In genomic region chr12:57736743-57737466, GRCh38 we compare ENCODE assay signal across 11 cellular contexts. TPM values are rescaled to one million over a fixed set of nuclear protein-coding genes. Genes with fewer than 3 reads are reported as not detected.
A peak's percentile ranks its signal among the peaks of the same experiment; 100 is the strongest.
DNase-seq lines count a peak whose midpoint lies in the region; ATAC-seq, FAIRE-seq and TF ChIP-seq lines count a peak whose summit lies in the region.
"Had no signal": no experiment of that assay in that cellular context is flagged by ENCODE, and none has a peak within 500 bp of the region (broad histone marks: within the 10 kb centered on the region; RNA-seq: fewer than 3 reads in every experiment).

No MANE protein-coding gene starts in this region.

- H3K36me3 Mint-ChIP-seq in T-helper 17 cell (ENCODE audit: low read depth), result peaks cover 9% of the 10 kb centered on the region

- H3K27ac Mint-ChIP-seq in T-helper 17 cell, result peak overlapping the region; percentile 91
- H3K27ac Mint-ChIP-seq: activated T-helper 2 cell treated with anti-CD3 and anti-CD28 coated beads, Interferon-gamma antibody, Interleukin-2, Interleukin-4, amounts not matched to agents 10 μg/mL and 5 μg/mL and 100 μg/mL, durations not matched to agents 14 hours and 24 hours and 36 hours had no signal

- POLR2A ChIA-PET in SK-N-SH (lab: Yijun Ruan, JAX), result interaction anchor here (1.2 to 2.9 kb wide), 3 partner anchors 8 to 15 kb away, joined by 3 to 21 read pairs (median 17); partner anchors contain the start of genes CDK4 and TSPAN31

- H3K4me3 ChIP-seq in SK-N-SH (ENCODE audit: low read depth in 2 of 2, low read length in 1 of 2) (peak overlapping the region in 1 of 2 experiments; percentile 68; a peak in 2 of 4 replicates), keratinocyte (ENCODE audit: control insufficient read depth in 2 of 3, extremely low read depth in 1 of 3, insufficient read depth in 2 of 3, low read depth in 1 of 3, low read length in 3 of 3) (peak overlapping the region in 2 of 3 experiments; percentile 34 to 47), stomach (peak overlapping the region in 3 of 4 donors; percentile 37 to 48 (median 38))

- H3K79me2 ChIP-seq in SK-N-SH (ENCODE audit: insufficient read depth) (no peaks in the 10 kb centered on the region), keratinocyte (ENCODE audit: control insufficient read depth, insufficient read depth, low read length) (no peaks in the 10 kb centered on the region)

- H3K4me1 ChIP-seq in SK-N-SH (ENCODE audit: control insufficient read depth in 1 of 2, insufficient read depth in 2 of 2, low read depth in 1 of 2, low read length in 1 of 2) (peaks cover 0 to 29% of the 10 kb centered on the region in 2 experiments; a peak in 2 of 4 replicates), keratinocyte (ENCODE audit: control insufficient read depth, extremely low read depth, insufficient read depth, low read length) (peaks cover 15% of the 10 kb centered on the region), stomach (peaks cover 32 to 53% (median 41%) of the 10 kb centered on the region in 4 donors)

- intact Hi-C loops in stomach (cut with DNase I; ENCODE audit: low total_unique reads), result no loop called here

- H3K4me2 ChIP-seq in SK-N-SH, result peak overlapping the region; percentile 87
- peak overlapping the region; percentile 67 for H3K4me2 ChIP-seq in keratinocyte (ENCODE audit: control insufficient read depth, extremely low read depth, insufficient read depth, low read depth, low read length)

- ATAC-seq in SK-N-SH treated with all-trans-retinoic acid at 6 μM for 48 hours, result no peak
- no peak for ATAC-seq in T-helper 17 cell
- ATAC-seq in GM21423 (IDR thresholded peaks at IDR 0.05; ENCODE audit: unreplicated experiment), result no peak

- H3K4me3 Mint-ChIP-seq in T-helper 17 cell, result peak overlapping the region; percentile 41

- H3K27me3 Mint-ChIP-seq in T-helper 17 cell, result no peaks in the 10 kb centered on the region

- H3K27ac ChIP-seq in SK-N-SH (ENCODE audit: low read depth in 2 of 2, low read length in 1 of 2), result no peak overlapping the region
- no peak overlapping the region for H3K27ac ChIP-seq in keratinocyte (ENCODE audit: control insufficient read depth, insufficient read depth, low read length)
- no peak overlapping the region for H3K27ac ChIP-seq in stomach
- H3K27ac ChIP-seq: pancreas had no signal

- peaks cover 42% of the 10 kb centered on the region for H3K4me1 Mint-ChIP-seq in T-helper 17 cell

- TF ChIP-seq CTCF in SK-N-SH (IDR thresholded peaks at IDR 0.05) (no peak), keratinocyte (optimal IDR thresholded peaks at IDR 0.05 in 1 of 3, IDR thresholded peaks at IDR 0.05 in 1 of 3, conservative IDR thresholded peaks at IDR 0.05 in 1 of 3; ENCODE audit: extremely low read depth in 1 of 3, insufficient read depth in 2 of 3, low read length in 3 of 3) (no peak), stomach (IDR thresholded peaks at IDR 0.05) (no peak)

- H3K36me3 ChIP-seq in SK-N-SH (replicated peaks in 1 of 2; ENCODE audit: control insufficient read depth in 1 of 2, insufficient read depth in 2 of 2, low read length in 1 of 2) (peaks cover 0 to 4% of the 10 kb centered on the region in 2 experiments), keratinocyte (ENCODE audit: control insufficient read depth in 2 of 2, extremely low read depth in 1 of 2, insufficient read depth in 2 of 2, low read length in 2 of 2) (no peaks in the 10 kb centered on the region), stomach (peaks cover 0 to 26% (median 2%) of the 10 kb centered on the region in 4 donors)
- H3K36me3 ChIP-seq: pancreas had no signal

- H4K20me1 ChIP-seq in SK-N-SH (ENCODE audit: insufficient read depth) (no peaks in the 10 kb centered on the region), keratinocyte (ENCODE audit: control insufficient read depth, extremely low read depth, insufficient read depth, low read length) (no peaks in the 10 kb centered on the region)

- no peaks in the 10 kb centered on the region for H3K9me2 ChIP-seq in SK-N-SH

- H2AFZ ChIP-seq in SK-N-SH (ENCODE audit: low read depth) (no peak overlapping the region), keratinocyte (ENCODE audit: control insufficient read depth, low read length) (no peak overlapping the region)

- H3K9me3 ChIP-seq in SK-N-SH (no peaks in the 10 kb centered on the region), T-helper 17 cell (ENCODE audit: control insufficient read depth, low read length, poor library complexity, severe bottlenecking) (no peaks in the 10 kb centered on the region), keratinocyte (ENCODE audit: control insufficient read depth, low read depth, low read length) (no peaks in the 10 kb centered on the region), stomach (no peaks in the 10 kb centered on the region)
- H3K9me3 ChIP-seq: pancreas had no signal

- no peak for TF ChIP-seq RAD21 in SK-N-SH (IDR thresholded peaks at IDR 0.05; ENCODE audit: low read length)

- CTCF ChIA-PET in SK-N-SH (lab: Yijun Ruan, JAX), result interaction anchor here (0.7 to 7.1 kb wide), 17 partner anchors 8 to 167 kb away, joined by 3 to 133 read pairs (median 7); partner anchors contain the start of genes B4GALNT1, CDK4, CYP27B1 and TSPAN31

- peaks cover 18% of the 10 kb centered on the region for H3F3A ChIP-seq in SK-N-SH (replicated peaks; ENCODE audit: insufficient read depth)

- H3K27me3 ChIP-seq in SK-N-SH (ENCODE audit: insufficient read depth), result no peaks in the 10 kb centered on the region
- H3K27me3 ChIP-seq in keratinocyte (ENCODE audit: control insufficient read depth, extremely low read depth, insufficient read depth, low read length), result peaks cover 60% of the 10 kb centered on the region
- peaks cover 16 to 97% (median 62%) of the 10 kb centered on the region in 3 donors for H3K27me3 ChIP-seq in stomach

- H3K9ac ChIP-seq in SK-N-SH (no peak overlapping the region), keratinocyte (ENCODE audit: control insufficient read depth, extremely low read depth, insufficient read depth, low read length) (no peak overlapping the region)

- DNase-seq in SK-N-SH (no peak), T-helper 17 cell (no peak), keratinocyte (ENCODE audit: low read depth, low spot score) (no peak), stomach (no peak), SW480 (ENCODE audit: low spot score) (no peak)
- DNase-seq in effector CD8-positive, alpha-beta T cell (lab: John Stamatoyannopoulos, UW), result no peak
- DNase-seq: NCI-H1092 had no signal

- H3K9me1 ChIP-seq in keratinocyte (ENCODE audit: control insufficient read depth, extremely low read depth, insufficient read depth, low read length), result no peaks in the 10 kb centered on the region

- TF ChIP-seq EP300 in SK-N-SH (IDR thresholded peaks at IDR 0.05; ENCODE audit: borderline replicate concordance in 1 of 2, low read depth in 1 of 2, low read length in 1 of 2), result no peak
- no peak for TF ChIP-seq EP300 in stomach (IDR thresholded peaks at IDR 0.05)

- dilution Hi-C loops in keratinocyte (cut with MboI; ENCODE audit: extremely low pct_ligation_motif_present, low sequenced_read_pairs), result loop anchor here (25.0 kb wide), 1 partner anchor 150 kb away; the partner anchor contains the start of gene PIP4K2C

- FAIRE-seq in keratinocyte (lab: Jason Lieb, UNC), result no peak
- FAIRE-seq: pancreas had no signal

- WGBS in SK-N-SH (ENCODE audit: low lambda C conversion rate), result 66% methylated on average over 30 of the region's 31 CpGs
- WGBS in stomach, 5 donors, result 12 to 26% (median 20%) methylated on average over 26 to 31 of the region's 31 CpGs

- no peak for TF ChIP-seq POLR2A in stomach (IDR thresholded peaks at IDR 0.05)

RNA-seq across cellular contexts. Expression of gene AGAP2, which starts 1.6 kb away (rescaled TPM):
- 3.9 and 5.2 TPM in 2 replicates for polyA plus RNA-seq in SK-N-SH (2012; rRNA removed)
- polyA plus RNA-seq in SK-N-SH (2012; cell fraction: cytosol; rRNA removed), result 1.7 and 2.9 TPM in 2 replicates
- polyA plus RNA-seq in SK-N-SH (2012; cell fraction: nucleus; rRNA removed), result 19.2 and 24.6 TPM in 2 replicates
- 10 to 100 TPM; 46.5 to 57.6 TPM for total RNA-seq in T-helper 17 cell
- polyA plus RNA-seq in keratinocyte, result 0.13 to 0.18 TPM (median 0.15 TPM) in 3 replicates
- polyA plus RNA-seq in keratinocyte (2011; ENCODE audit: low read depth), result not detected
- polyA plus RNA-seq in keratinocyte (2011; cell fraction: cytosol; rRNA removed), result 0.14 and 0.29 TPM in 2 replicates
- 0.14 and 0.28 TPM in 2 replicates for polyA plus RNA-seq in keratinocyte (2011; cell fraction: nucleus; rRNA removed)
- 0.10 and 0.32 TPM in 2 replicates for polyA plus RNA-seq in keratinocyte (2012; ENCODE audit: low replicate concordance)
- 0.07 to 0.59 TPM (median 0.42 TPM) in 3 replicates for polyA minus RNA-seq in keratinocyte
- polyA minus RNA-seq in keratinocyte (2011; cell fraction: cytosol; rRNA and poly(A)+ RNA removed), result not detected
- 0.16 and 0.53 TPM in 2 replicates for polyA minus RNA-seq in keratinocyte (2011; cell fraction: nucleus; rRNA and poly(A)+ RNA removed)
- total RNA-seq in stomach, result 1 to 10 TPM in 2 of 5 donors, under 1 TPM in 2, not detected in 1; under 0.01 to 5.7 (median 1.5) TPM
- polyA plus RNA-seq in stomach, result under 1 TPM; 0.53 to 0.68 (median 0.61) TPM

RNA-seq across cellular contexts. Expression of gene TSPAN31, which starts 7.9 kb away (rescaled TPM):
- polyA plus RNA-seq in SK-N-SH (2012; rRNA removed), result 36.8 and 42.8 TPM in 2 replicates
- polyA plus RNA-seq in SK-N-SH (2012; cell fraction: cytosol; rRNA removed), result 41.5 and 44.8 TPM in 2 replicates
- polyA plus RNA-seq in SK-N-SH (2012; cell fraction: nucleus; rRNA removed), result 21.8 and 54.2 TPM in 2 replicates
- 10 to 100 TPM in 1 of 2 donors, 1 to 10 TPM in 1; 9.6 to 11.8 TPM for total RNA-seq in T-helper 17 cell
- 37.4 to 47.7 TPM (median 40.6 TPM) in 3 replicates for polyA plus RNA-seq in keratinocyte
- polyA plus RNA-seq in keratinocyte (2011; ENCODE audit: low read depth), result 11.4 TPM
- 20.6 and 30.6 TPM in 2 replicates for polyA plus RNA-seq in keratinocyte (2011; cell fraction: cytosol; rRNA removed)
- polyA plus RNA-seq in keratinocyte (2011; cell fraction: nucleus; rRNA removed), result 24.7 and 38.6 TPM in 2 replicates
- 29.2 and 34.1 TPM in 2 replicates for polyA plus RNA-seq in keratinocyte (2012; ENCODE audit: low replicate concordance)
- polyA minus RNA-seq in keratinocyte, result 31.7 to 47.4 TPM (median 40.0 TPM) in 3 replicates
- 26.3 TPM for polyA minus RNA-seq in keratinocyte (2011; cell fraction: cytosol; rRNA and poly(A)+ RNA removed)
- polyA minus RNA-seq in keratinocyte (2011; cell fraction: nucleus; rRNA and poly(A)+ RNA removed), result 14.8 and 23.6 TPM in 2 replicates
- 10 to 100 TPM; 10.1 to 46.8 (median 20.4) TPM for total RNA-seq in stomach
- polyA plus RNA-seq in stomach, result 10 to 100 TPM; 14.7 to 27.5 (median 18.4) TPM

RNA-seq across cellular contexts. Expression of gene CDK4, which starts 15.2 kb away (rescaled TPM):
- polyA plus RNA-seq in SK-N-SH (2012; rRNA removed) (324 and 395 TPM in 2 replicates), keratinocyte (146 to 176 TPM (median 153 TPM) in 3 replicates), stomach (10 to 100 TPM; 43.7 to 70.7 (median 57.3) TPM)
- 245 and 311 TPM in 2 replicates for polyA plus RNA-seq in SK-N-SH (2012; cell fraction: cytosol; rRNA removed)
- 189 and 210 TPM in 2 replicates for polyA plus RNA-seq in SK-N-SH (2012; cell fraction: nucleus; rRNA removed)
- total RNA-seq in T-helper 17 cell (10 to 100 TPM; 20.8 to 21.3 TPM), stomach (100 to 1,000 TPM in 2 of 5 donors, 10 to 100 TPM in 3; 26.3 to 113 (median 39.1) TPM)
- 45.4 TPM for polyA plus RNA-seq in keratinocyte (2011; ENCODE audit: low read depth)
- polyA plus RNA-seq in keratinocyte (2011; cell fraction: cytosol; rRNA removed), result 120 and 126 TPM in 2 replicates
- polyA plus RNA-seq in keratinocyte (2011; cell fraction: nucleus; rRNA removed), result 61.6 and 74.2 TPM in 2 replicates
- 67.0 and 79.0 TPM in 2 replicates for polyA plus RNA-seq in keratinocyte (2012; ENCODE audit: low replicate concordance)
- polyA minus RNA-seq in keratinocyte, result 92.1 to 131 TPM (median 124 TPM) in 3 replicates
- polyA minus RNA-seq in keratinocyte (2011; cell fraction: cytosol; rRNA and poly(A)+ RNA removed), result 107 TPM
- polyA minus RNA-seq in keratinocyte (2011; cell fraction: nucleus; rRNA and poly(A)+ RNA removed), result 22.1 and 23.2 TPM in 2 replicates

RNA-seq across cellular contexts. Expression of gene MARCHF9, which starts 18.0 kb away (rescaled TPM):
- polyA plus RNA-seq in SK-N-SH (2012; rRNA removed), result 21.2 and 24.2 TPM in 2 replicates
- polyA plus RNA-seq in SK-N-SH (2012; cell fraction: cytosol; rRNA removed), result 11.5 and 17.1 TPM in 2 replicates
- 37.4 and 43.9 TPM in 2 replicates for polyA plus RNA-seq in SK-N-SH (2012; cell fraction: nucleus; rRNA removed)
- total RNA-seq in T-helper 17 cell, result 10 to 100 TPM; 45.3 to 62.4 TPM
- 10.9 to 17.0 TPM (median 12.4 TPM) in 3 replicates for polyA plus RNA-seq in keratinocyte
- 4.9 TPM for polyA plus RNA-seq in keratinocyte (2011; ENCODE audit: low read depth)
- 9.6 and 13.5 TPM in 2 replicates for polyA plus RNA-seq in keratinocyte (2011; cell fraction: cytosol; rRNA removed)
- polyA plus RNA-seq in keratinocyte (2011; cell fraction: nucleus; rRNA removed), result 16.9 and 17.9 TPM in 2 replicates
- 13.6 and 14.4 TPM in 2 replicates for polyA plus RNA-seq in keratinocyte (2012; ENCODE audit: low replicate concordance)
- 13.7 to 27.7 TPM (median 18.3 TPM) in 3 replicates for polyA minus RNA-seq in keratinocyte
- 20.9 TPM for polyA minus RNA-seq in keratinocyte (2011; cell fraction: cytosol; rRNA and poly(A)+ RNA removed)
- 4.5 and 8.8 TPM in 2 replicates for polyA minus RNA-seq in keratinocyte (2011; cell fraction: nucleus; rRNA and poly(A)+ RNA removed)
- total RNA-seq in stomach, result 10 to 100 TPM in 1 of 5 donors, 1 to 10 TPM in 4; 1.0 to 14.7 (median 8.7) TPM
- 10 to 100 TPM in 2 of 3 donors, 1 to 10 TPM in 1; 7.0 to 16.0 (median 14.7) TPM for polyA plus RNA-seq in stomach

RNA-seq across cellular contexts. Expression of gene CYP27B1, which starts 30.0 kb away (rescaled TPM):
- 1.7 and 2.3 TPM in 2 replicates for polyA plus RNA-seq in SK-N-SH (2012; rRNA removed)
- 0.41 and 0.59 TPM in 2 replicates for polyA plus RNA-seq in SK-N-SH (2012; cell fraction: cytosol; rRNA removed)
- 19.4 TPM in 2 replicates for polyA plus RNA-seq in SK-N-SH (2012; cell fraction: nucleus; rRNA removed)
- total RNA-seq in T-helper 17 cell, result 1 to 10 TPM; 1.4 to 1.7 TPM
- polyA plus RNA-seq in keratinocyte, result 19.0 to 40.5 TPM (median 33.6 TPM) in 3 replicates
- 2.2 TPM for polyA plus RNA-seq in keratinocyte (2011; ENCODE audit: low read depth)
- polyA plus RNA-seq in keratinocyte (2011; cell fraction: cytosol; rRNA removed), result 19.7 and 19.8 TPM in 2 replicates
- polyA plus RNA-seq in keratinocyte (2011; cell fraction: nucleus; rRNA removed), result 43.4 and 50.3 TPM in 2 replicates
- polyA plus RNA-seq in keratinocyte (2012; ENCODE audit: low replicate concordance), result 5.4 and 33.7 TPM in 2 replicates
- 14.0 to 33.1 TPM (median 26.7 TPM) in 3 replicates for polyA minus RNA-seq in keratinocyte
- 30.1 TPM for polyA minus RNA-seq in keratinocyte (2011; cell fraction: cytosol; rRNA and poly(A)+ RNA removed)
- 13.7 and 14.6 TPM in 2 replicates for polyA minus RNA-seq in keratinocyte (2011; cell fraction: nucleus; rRNA and poly(A)+ RNA removed)
- 1 to 10 TPM in 4 of 5 donors, not detected in 1; 1.0 to 3.1 (median 1.8) TPM for total RNA-seq in stomach
- 1 to 10 TPM in 1 of 3 donors, under 1 TPM in 2; 0.56 to 1.4 (median 0.73) TPM for polyA plus RNA-seq in stomach
